In genomic region chr12:32891956-32892355, GRCh38 we compare ENCODE assay signal across 15 cellular contexts. TPM values are rescaled to one million over a fixed set of nuclear protein-coding genes. Genes with fewer than 3 reads are reported as not detected.
DNase-seq lines count a peak whose midpoint lies in the region; ATAC-seq, FAIRE-seq and TF ChIP-seq lines count a peak whose summit lies in the region.
"Had no signal": no experiment of that assay in that cellular context is flagged by ENCODE, and none has a peak within 500 bp of the region (broad histone marks: within the 10 kb centered on the region; RNA-seq: fewer than 3 reads in every experiment).

No MANE protein-coding gene starts in this region.

- H3K27ac ChIP-seq in osteoblast (ENCODE audit: low read depth, low read length) (no peak overlapping the region), SJCRH30 (no peak overlapping the region)

- no peaks in the 10 kb centered on the region for H4K20me1 ChIP-seq in osteoblast (ENCODE audit: insufficient read depth, low read length)

- H3K36me3 ChIP-seq in NT2/D1 (ENCODE audit: insufficient read depth, insufficient read length, low read length) (peaks cover 6% of the 10 kb centered on the region), osteoblast (ENCODE audit: insufficient read depth, low read length) (no peaks in the 10 kb centered on the region), SJCRH30 (no peaks in the 10 kb centered on the region)

- TF ChIP-seq CTCF in epithelial cell of proximal tubule (conservative IDR thresholded peaks at IDR 0.05; ENCODE audit: low read depth, low read length), result no peak
- no peak for TF ChIP-seq CTCF in osteoblast (IDR thresholded peaks at IDR 0.05; ENCODE audit: extremely low read depth, low read depth, low read length)

- FAIRE-seq in H54 (lab: Jason Lieb, UNC), result peak; percentile 78
- FAIRE-seq: D721Med, GM18507 had no signal

- H3K4me3 ChIP-seq in NT2/D1 (ENCODE audit: insufficient read length, low read depth) (no peak overlapping the region), epithelial cell of proximal tubule (ENCODE audit: low read depth, low read length) (no peak overlapping the region), osteoblast (ENCODE audit: insufficient read depth, low read length) (no peak overlapping the region), SJCRH30 (no peak overlapping the region)

- no peak overlapping the region for H2AFZ ChIP-seq in osteoblast (ENCODE audit: low read length)

- H3K4me1 ChIP-seq in NT2/D1 (ENCODE audit: insufficient read depth, insufficient read length) (peaks cover 2% of the 10 kb centered on the region), osteoblast (ENCODE audit: insufficient read depth, low read length) (no peaks in the 10 kb centered on the region), SJCRH30 (no peaks in the 10 kb centered on the region)

- TF ChIP-seq POLR2A in H54 (IDR thresholded peaks at IDR 0.05; ENCODE audit: low read depth, low read length), result no peak

- H3K9me3 ChIP-seq in NT2/D1 (ENCODE audit: insufficient read depth, low read length), result no peaks in the 10 kb centered on the region
- H3K9me3 ChIP-seq in osteoblast (ENCODE audit: low read depth, low read length), result no peaks in the 10 kb centered on the region
- no peaks in the 10 kb centered on the region for H3K9me3 ChIP-seq in SJCRH30 (replicated peaks)

- H3K27me3 ChIP-seq in NT2/D1 (ENCODE audit: insufficient read depth, insufficient read length) (peaks cover 23% of the 10 kb centered on the region), osteoblast (ENCODE audit: insufficient read depth, low read length) (peaks cover 8% of the 10 kb centered on the region), SJCRH30 (no peaks in the 10 kb centered on the region)

- H3K4me2 ChIP-seq in osteoblast (ENCODE audit: insufficient read depth, low read length), result no peak overlapping the region

- H3K79me2 ChIP-seq in osteoblast (ENCODE audit: insufficient read depth, low read length), result no peaks in the 10 kb centered on the region

- peak; percentile 48 for DNase-seq in H54 (ENCODE audit: insufficient read length, low spot score)
- DNase-seq in NT2/D1 (ENCODE audit: low read depth, low spot score), result peak; percentile 91
- peak; percentile 61 for DNase-seq in epithelial cell of proximal tubule (ENCODE audit: low read depth)
- DNase-seq in osteoblast (ENCODE audit: insufficient read length, low spot score, missing footprints), result peak; percentile 30
- no peak for DNase-seq in SJCRH30
- DNase-seq in SK-N-DZ (ENCODE audit: low spot score), result no peak
- no peak for DNase-seq in NAMALWA (ENCODE audit: low spot score)
- DNase-seq: activated T-cell treated with anti-CD3 and anti-CD28 coated beads for 4 hours; foreskin fibroblast; NCI-H1048; stimulated activated CD4-positive, alpha-beta T cell treated with anti-CD3 and anti-CD28 coated beads, Interleukin-15, amount 100 ng/mL, for 24 hours had no signal

- H3K9ac ChIP-seq in NT2/D1 (ENCODE audit: insufficient read length, low read depth), result no peak overlapping the region

- no peak for ATAC-seq in GM19324 (IDR thresholded peaks at IDR 0.05; ENCODE audit: low FRiP score, unreplicated experiment)
- ATAC-seq: stimulated activated effector memory CD8-positive, alpha-beta T cell treated with anti-CD3 and anti-CD28 coated beads, Interleukin-12 subunit alpha, Interleukin-12 subunit beta, amount 100 ng/mL, for 72 hours had no signal

RNA-seq across cellular contexts. Expression of gene PKP2, which starts 4.6 kb away (rescaled TPM):
- total RNA-seq in epithelial cell of proximal tubule, result 6.5 and 13.4 TPM in 2 replicates
- under 0.01 and 0.29 TPM in 2 replicates for total RNA-seq in osteoblast
- 3.5 and 5.1 TPM in 2 replicates for total RNA-seq in SJCRH30 (2014; rRNA removed; shearing (Covaris generic))
- polyA plus RNA-seq in SK-N-DZ (2014; cell fraction: cytosol; rRNA removed), result 3.7 and 5.6 TPM in 2 replicates
- 1.7 and 2.6 TPM in 2 replicates for polyA plus RNA-seq in SK-N-DZ (2014; cell fraction: nucleus; rRNA removed)

Comparison
In these comparisons a context has a peak if more than half of its experiments do, and no peak if none do; other contexts are left out.
1. DNase-seq: peak in H54 (single experiment), NT2/D1 (single experiment), epithelial cell of proximal tubule (single experiment) and osteoblast (single experiment); none in SJCRH30 (0 of 2), SK-N-DZ (single experiment) and NAMALWA (single experiment).